26 cellular contexts compared by ENCODE assay signal in genomic region chr1:53851571-53852282, GRCh38. TPM values are rescaled to one million over a fixed set of nuclear protein-coding genes. Genes with fewer than 3 reads are reported as not detected.
"Had no signal": no experiment of that assay in that cellular context is flagged by ENCODE, and none has a peak within 500 bp of the region (broad histone marks: within the 10 kb centered on the region; RNA-seq: fewer than 3 reads in every experiment).

No MANE protein-coding gene starts in this region.

- H3K27me3 ChIP-seq: esophagus squamous epithelium, heart right ventricle, ovary, spleen, tibial nerve had no signal

- H3K4me1 ChIP-seq: esophagus squamous epithelium, heart right ventricle, spleen, tibial nerve had no signal

- H3K4me3 ChIP-seq: esophagus squamous epithelium, heart right ventricle, ovary, spleen, tibial nerve had no signal

- H3K27ac ChIP-seq: esophagus squamous epithelium, heart right ventricle, ovary, spleen, tibial nerve had no signal

- DNase-seq: activated CD4-positive, alpha-beta memory T cell treated with anti-CD3 and anti-CD28 coated beads, Interleukin-2, amount 10 ng/mL, durations not matched to agents 7 days and 5 days; activated CD4-positive, alpha-beta T cell treated with anti-CD3 and anti-CD28 coated beads, Interleukin-2, amount 10 ng/mL, durations not matched to agents 24 days and 14 days; activated CD4-positive, CD25-positive, alpha-beta regulatory T cell treated with anti-CD3 and anti-CD28 coated beads, Interleukin-2, amount 50 U/mL, for 72 hours; activated naive CD8-positive, alpha-beta T cell treated with anti-CD3 and anti-CD28 coated beads, Interleukin-2, amount 50 U/mL, for 24 hours; activated T-cell treated with anti-CD3 and anti-CD28 coated beads, Interleukin-2, amount 50 U/mL, for 4 hours; amygdala; dermis blood vessel endothelial cell; effector CD4-positive, alpha-beta T cell; esophagus squamous epithelium; foreskin melanocyte; heart right ventricle; left ventricle myocardium superior; naive B cell; ovary; spleen; stimulated activated naive CD4-positive, alpha-beta T cell treated with Interleukin-2 at 50 U/mL for 16 hours; T-helper 2 cell had no signal

- FAIRE-seq: colon had no signal

- H3K36me3 ChIP-seq: ovary had no signal

- ATAC-seq: activated naive CD8-positive, alpha-beta T cell treated with anti-CD3 and anti-CD28 coated beads, Interleukin-2, amount 50 U/mL, for 24 hours; activated T-cell treated with anti-CD3 and anti-CD28 coated beads, Interleukin-2, amount 50 U/mL, for 4 hours; heart right ventricle; left ventricle myocardium superior had no signal

- H3K9me3 ChIP-seq: esophagus squamous epithelium, heart right ventricle, ovary, spleen, tibial nerve had no signal

RNA-seq across cellular contexts. Expression of gene DIO1, which starts 42.3 kb away (rescaled TPM):
- total RNA-seq: activated CD4-positive, alpha-beta memory T cell treated with anti-CD3 and anti-CD28 coated beads, Interleukin-2, amount 10 ng/mL, durations not matched to agents 7 days and 5 days; activated CD4-positive, alpha-beta T cell treated with anti-CD3 and anti-CD28 coated beads, Interleukin-2, amount 10 ng/mL, durations not matched to agents 24 days and 14 days; activated T-cell treated with anti-CD3 and anti-CD28 coated beads, Interleukin-2, amount 50 U/mL, for 4 hours; activated T-helper 2 cell treated with anti-CD3 and anti-CD28 coated beads, Interferon-gamma antibody, Interleukin-2, Interleukin-4, amounts not matched to agents 10 μg/mL and 5 μg/mL and 100 μg/mL, durations not matched to agents 14 hours and 24 hours and 36 hours; dermis blood vessel endothelial cell; esophagus squamous epithelium; glomerular endothelial cell; heart right ventricle; left ventricle myocardium superior; lung microvascular endothelial cell; renal cortical epithelial cell; temporal lobe; tibial nerve; ureter had no signal
- polyA plus RNA-seq: heart right ventricle, neural cell, ovary had no signal
